In genomic region chr7:73851410-73852338, GRCh38 we compare ENCODE assay signal across 1 cellular context.
TF ChIP-seq lines count a peak whose summit lies in the region.

No MANE protein-coding gene starts in this region.

TF ChIP-seq in GM12878, 131 proteins besides CTCF, POLR2A, EP300 and RAD21 (continues in another document):
- TF ChIP-seq PBX3 (IDR thresholded peaks at IDR 0.05; ENCODE audit: insufficient replicate concordance, low read depth, low read length) (no peak), NRF1 (conservative IDR thresholded peaks at IDR 0.05; ENCODE audit: low read depth, low read length) (no peak), IRF5 (IDR thresholded peaks at IDR 0.05; ENCODE audit: borderline replicate concordance) (no peak), NBN (IDR thresholded peaks at IDR 0.05) (0 out of 2 replicates have a peak, but pooled peaks have one; percentile 19), SREBF1 (IDR thresholded peaks at IDR 0.05; ENCODE audit: low read length) (no peak), SUZ12 (IDR thresholded peaks at IDR 0.05; ENCODE audit: unreplicated experiment) (no peak), MEF2B (IDR thresholded peaks at IDR 0.05; ENCODE audit: partially characterized antibody, poor library complexity, severe bottlenecking) (no peak), FOXM1 (IDR thresholded peaks at IDR 0.05; ENCODE audit: low read depth, low read length) (no peak), E2F8 (IDR thresholded peaks at IDR 0.05; ENCODE audit: low read depth, partially characterized antibody) (no peak), E4F1 (IDR thresholded peaks at IDR 0.05; ENCODE audit: borderline replicate concordance, partially characterized antibody) (no peak), ZNF207 (IDR thresholded peaks at IDR 0.05; ENCODE audit: borderline replicate concordance) (no peak), POLR2AphosphoS2 (IDR thresholded peaks at IDR 0.05; ENCODE audit: low read depth, low read length) (no peak), LARP7 (IDR thresholded peaks at IDR 0.05) (no peak), POU2F2 (IDR thresholded peaks at IDR 0.05; ENCODE audit: borderline replicate concordance, low read depth, low read length) (0 out of 3 replicates have a peak, but pooled peaks have one; percentile 37), BHLHE40 (IDR thresholded peaks at IDR 0.05; ENCODE audit: borderline replicate concordance in 1 of 2, low read depth in 2 of 2, low read length in 1 of 2) (peak; percentile 94), RAD51 (IDR thresholded peaks at IDR 0.05) (peak; percentile 34; the same call in 1 of the 2 replicates), YBX1 (IDR thresholded peaks at IDR 0.05) (no peak), MYC (IDR thresholded peaks at IDR 0.05; ENCODE audit: insufficient read depth, insufficient read length, insufficient replicate concordance, low read length, severe bottlenecking) (no peak), CREM (IDR thresholded peaks at IDR 0.05; ENCODE audit: low read depth) (no peak; the same call in 1 of the 2 replicates), HDAC6 (IDR thresholded peaks at IDR 0.05; ENCODE audit: unreplicated experiment) (no peak), DPF2 (IDR thresholded peaks at IDR 0.05) (peak; percentile 49; the same call in 1 of the 2 replicates), PAX8 (IDR thresholded peaks at IDR 0.05) (no peak), PKNOX1 (IDR thresholded peaks at IDR 0.05) (peak; percentile 10; the same call in 1 of the 2 replicates), MYB (IDR thresholded peaks at IDR 0.05; ENCODE audit: borderline replicate concordance, low read depth, low read length) (no peak), ZZZ3 (IDR thresholded peaks at IDR 0.05; ENCODE audit: control insufficient read depth, insufficient read length, low read depth) (no peak), STAT3 (IDR thresholded peaks at IDR 0.05; ENCODE audit: low read depth, low read length) (no peak), IKZF2 (IDR thresholded peaks at IDR 0.05) (peak; percentile 78 to 81), REST (IDR thresholded peaks at IDR 0.05; ENCODE audit: low read depth, low read length) (no peak), SRF (IDR thresholded peaks at IDR 0.05; ENCODE audit: low read depth in 2 of 2, low read length in 2 of 2) (no peak), BRCA1 (IDR thresholded peaks at IDR 0.05; ENCODE audit: low read depth, low read length) (no peak), RCOR1 (conservative IDR thresholded peaks at IDR 0.05; ENCODE audit: low read depth, low read length) (no peak), NKRF (conservative IDR thresholded peaks at IDR 0.05) (no peak), MLLT1 (IDR thresholded peaks at IDR 0.05) (no peak), RELB (IDR thresholded peaks at IDR 0.05; ENCODE audit: low read depth) (0 out of 2 replicates have a peak, but pooled peaks have one; percentile 21), MTA2 (IDR thresholded peaks at IDR 0.05; ENCODE audit: low read depth) (peak; percentile 79), RBBP5 (conservative IDR thresholded peaks at IDR 0.05) (no peak), ZBED1 (IDR thresholded peaks at IDR 0.05; ENCODE audit: borderline replicate concordance) (no peak), IKZF1 (conservative IDR thresholded peaks at IDR 0.05) (peak; percentile 69), ZNF24 (IDR thresholded peaks at IDR 0.05) (no peak), SMAD5 (IDR thresholded peaks at IDR 0.05; ENCODE audit: low read depth) (no peak), NFYA (IDR thresholded peaks at IDR 0.05; ENCODE audit: borderline replicate concordance, low read depth, low read length) (no peak), SMAD1 (IDR thresholded peaks at IDR 0.05; ENCODE audit: low read depth, partially characterized antibody) (no peak), MAX (IDR thresholded peaks at IDR 0.05; ENCODE audit: low read depth, low read length) (no peak), ATF7 (IDR thresholded peaks at IDR 0.05; ENCODE audit: low read depth) (peak; percentile 94), SIN3A (IDR thresholded peaks at IDR 0.05; ENCODE audit: low read depth, low read length) (no peak), SMARCA5 (IDR thresholded peaks at IDR 0.05) (no peak), NR2C2 (IDR thresholded peaks at IDR 0.05; ENCODE audit: borderline replicate concordance, control insufficient read depth, insufficient read length, low read depth) (no peak)
